Comparison of ENCODE assay signal across 1 cellular context in genomic region chr2:178198441-178198840, GRCh38. TPM values are rescaled to one million over a fixed set of nuclear protein-coding genes. Genes with fewer than 3 reads are reported as not detected.
"Had no signal": no experiment of that assay in that cellular context is flagged by ENCODE, and none has a peak within 500 bp of the region (broad histone marks: within the 10 kb centered on the region; RNA-seq: fewer than 3 reads in every experiment).

No MANE protein-coding gene starts in this region.

RNA-seq across cellular contexts. Expression of gene OSBPL6, which starts 4.1 kb away (rescaled TPM):
- total RNA-seq: natural killer cell had no signal
